ENCODE assay signal across 3 cellular contexts in the genomic region with DNA sequence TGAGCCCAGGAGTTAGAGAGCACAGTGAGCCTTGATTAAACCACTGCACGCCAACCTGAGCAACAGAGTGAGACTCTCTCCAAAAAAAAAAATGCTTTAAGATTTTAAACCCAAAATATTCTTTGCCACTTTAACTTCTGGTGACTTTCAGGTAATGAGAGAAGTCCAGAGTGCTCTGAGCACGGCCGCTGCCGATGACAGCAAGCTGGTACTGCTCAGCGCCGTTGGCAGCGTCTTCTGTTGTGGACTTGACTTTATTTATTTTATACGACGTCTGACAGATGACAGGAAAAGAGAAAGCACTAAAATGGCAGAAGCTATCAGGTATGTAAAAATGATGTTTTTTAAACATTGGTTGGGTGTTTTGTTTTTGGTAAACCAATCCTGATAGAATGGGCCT.
"Had no signal": no experiment of that assay in that cellular context is flagged by ENCODE, and none has a peak within 500 bp of the region (broad histone marks: within the 10 kb centered on the region; RNA-seq: fewer than 3 reads in every experiment).

No MANE protein-coding gene starts in this region.

- ATAC-seq: GM12878 had no signal

- DNase-seq: GDM1, GF-D8 had no signal

- H3K4me3 ChIP-seq: GM12878 had no signal
